ENCODE assay signal across 8 cellular contexts in genomic region chr10:13439771-13440708, GRCh38.
A peak's percentile ranks its signal among the peaks of the same experiment; 100 is the strongest.
DNase-seq lines count a peak whose midpoint lies in the region; ATAC-seq and TF ChIP-seq lines count a peak whose summit lies in the region.

No MANE protein-coding gene starts in this region.

- peak; percentile 89 for DNase-seq in AG20443 (ENCODE audit: low spot score)
- DNase-seq in T-helper 2 cell: peak; percentile 19 to 62 (median 50)
- DNase-seq in adrenal gland: peak; percentile 29 to 72 (median 55)
- no peak for DNase-seq in iPS DF 6.9 (ENCODE audit: low read depth, low spot score)

- TF ChIP-seq POLR2A in adrenal gland (IDR thresholded peaks at IDR 0.05): no peak

- peak overlapping the region in 2 of 3 donors; percentile 29 to 64 for H3K9ac ChIP-seq in skeletal muscle tissue (ENCODE audit: low read depth in 1 of 3, low read length in 3 of 3)

- H3K27ac ChIP-seq in adrenal gland: no peak overlapping the region
- no peak overlapping the region for H3K27ac ChIP-seq in iPS DF 6.9 (ENCODE audit: low read length)
- H3K27ac ChIP-seq in skeletal muscle tissue (ENCODE audit: low read depth, low read length): no peak overlapping the region

- H3K36me3 ChIP-seq in adrenal gland (replicated peaks in 1 of 2) (no peaks in the 10 kb centered on the region), iPS DF 6.9 (ENCODE audit: control insufficient read depth, insufficient read depth, low read length) (no peaks in the 10 kb centered on the region), skeletal muscle tissue (ENCODE audit: control insufficient read depth in 3 of 3, insufficient read depth in 3 of 3, low read length in 3 of 3) (no peaks in the 10 kb centered on the region)

- H3K9me3 ChIP-seq in adrenal gland (replicated peaks in 1 of 3) (no peaks in the 10 kb centered on the region), iPS DF 6.9 (ENCODE audit: control insufficient read depth, insufficient read depth, low read length) (no peaks in the 10 kb centered on the region), skeletal muscle tissue (ENCODE audit: control insufficient read depth in 3 of 3, low read length in 3 of 3) (no peaks in the 10 kb centered on the region)

- H3K4me1 ChIP-seq in adrenal gland (replicated peaks in 1 of 2): peaks cover 9 to 12% of the 10 kb centered on the region in 2 donors
- H3K4me1 ChIP-seq in iPS DF 6.9 (ENCODE audit: control insufficient read depth, insufficient read depth, low read length): no peaks in the 10 kb centered on the region
- H3K4me1 ChIP-seq in skeletal muscle tissue (ENCODE audit: control insufficient read depth in 3 of 3, insufficient read depth in 3 of 3, low read length in 3 of 3): peaks cover 11 to 15% (median 13%) of the 10 kb centered on the region in 3 donors

- peak; percentile 97 for TF ChIP-seq CTCF in LNCAP (IDR thresholded peaks at IDR 0.05)
- peak; percentile 59 to 88 (median 69) for TF ChIP-seq CTCF in adrenal gland (IDR thresholded peaks at IDR 0.05)

- ATAC-seq in GM19372 (IDR thresholded peaks at IDR 0.05; ENCODE audit: low read depth, unreplicated experiment) (peak; percentile 81), GM21367 (IDR thresholded peaks at IDR 0.05; ENCODE audit: unreplicated experiment) (no peak)

- H3K27me3 ChIP-seq in adrenal gland: no peaks in the 10 kb centered on the region
- peaks cover 2% of the 10 kb centered on the region; the same call in 1 of the 2 replicates for H3K27me3 ChIP-seq in iPS DF 6.9 (ENCODE audit: control insufficient read depth, insufficient read depth, low read length)
- peaks cover 28 to 30% (median 30%) of the 10 kb centered on the region in 3 donors for H3K27me3 ChIP-seq in skeletal muscle tissue (ENCODE audit: control insufficient read depth in 3 of 3, insufficient read depth in 3 of 3, low read length in 3 of 3)

- intact Hi-C loops in adrenal gland (cut with DNase I): loop anchor here in 1 of 2 donors (10.0 kb wide), 1 partner anchor 75 kb away; no protein-coding TSS in a partner anchor

- 2 to 12% (median 3%) methylated on average over 24 to 46 of the region's 46 CpGs for WGBS in adrenal gland, 4 donors
- WGBS in iPS DF 6.9 (ENCODE audit: insufficient coverage, insufficient read length): no CpG with 5 or more reads among the region's 46 CpGs

- H3K4me3 ChIP-seq in adrenal gland: peak overlapping the region in 1 of 4 donors; percentile 16
- peak overlapping the region; percentile 23; the same call in 1 of the 2 replicates for H3K4me3 ChIP-seq in iPS DF 6.9 (ENCODE audit: low read length)
- H3K4me3 ChIP-seq in skeletal muscle tissue (ENCODE audit: low read length in 3 of 3): peak overlapping the region; percentile 12 to 45 (median 45)
